ENCODE assay signal across 13 cellular contexts in the genomic region with DNA sequence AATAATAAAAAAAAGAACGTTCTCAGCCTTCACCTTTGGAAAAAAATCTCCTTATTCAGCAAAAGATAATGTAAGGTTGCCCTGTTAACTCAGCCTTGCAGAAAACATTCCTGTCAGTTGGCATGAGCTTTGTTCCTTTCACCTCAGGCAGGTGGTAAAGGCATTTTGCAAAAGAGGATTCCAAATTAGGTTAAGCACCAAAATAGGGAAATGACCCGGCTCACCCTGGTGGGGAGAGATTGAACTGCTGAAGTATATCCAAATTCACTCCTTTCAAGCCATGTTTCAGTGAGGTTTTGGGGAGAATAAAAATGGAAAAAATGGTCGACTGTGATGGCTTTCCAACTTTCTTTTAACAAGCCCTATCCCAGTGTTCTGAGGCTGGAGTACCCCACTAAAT.
DNase-seq lines count a peak whose midpoint lies in the region; ATAC-seq, FAIRE-seq and TF ChIP-seq lines count a peak whose summit lies in the region.
"Had no signal": no experiment of that assay in that cellular context is flagged by ENCODE, and none has a peak within 500 bp of the region (broad histone marks: within the 10 kb centered on the region; RNA-seq: fewer than 3 reads in every experiment).

No MANE protein-coding gene starts in this region.

- no peaks in the 10 kb centered on the region for H3K27me3 Mint-ChIP-seq in mesothelial cell of epicardium (ENCODE audit: low read depth)

- TF ChIP-seq CTCF in LNCAP (IDR thresholded peaks at IDR 0.05): peak; percentile 25; the same call in 1 of the 2 replicates
- peak; percentile 48 for TF ChIP-seq CTCF in bronchial epithelial cell (IDR thresholded peaks at IDR 0.05; ENCODE audit: insufficient read depth, low read length, severe bottlenecking)
- TF ChIP-seq CTCF in mesothelial cell of epicardium (IDR thresholded peaks at IDR 0.05; ENCODE audit: unreplicated experiment): peak; percentile 68

- FAIRE-seq in bronchial epithelial cell (lab: Jason Lieb, UNC): no peak
- FAIRE-seq: TTC549 had no signal

- no peaks in the 10 kb centered on the region for H3K27me3 ChIP-seq in bronchial epithelial cell (ENCODE audit: control insufficient read depth, insufficient read depth, low read length)
- H3K27me3 ChIP-seq: adrenal gland, Peyer's patch had no signal

- H3K36me3 Mint-ChIP-seq in mesothelial cell of epicardium: no peaks in the 10 kb centered on the region

- H3K36me3 ChIP-seq in bronchial epithelial cell (ENCODE audit: control insufficient read depth, insufficient read depth, low read length): no peaks in the 10 kb centered on the region
- H3K36me3 ChIP-seq: adrenal gland, Peyer's patch had no signal

- no peak overlapping the region for H3K27ac Mint-ChIP-seq in mesothelial cell of epicardium

- DNase-seq in DMS 273 (lab: John Stamatoyannopoulos, UW; ENCODE audit: unreplicated experiment): peak; percentile 22
- DNase-seq in DMS 273 treated with DMSO at 0.1 percent for 48 hours (lab: John Stamatoyannopoulos, UW): no peak
- DNase-seq in bronchial epithelial cell (ENCODE audit: low read depth): no peak
- DNase-seq in mesothelial cell of epicardium (ENCODE audit: low spot score in 2 of 2, unreplicated experiment in 2 of 2): no peak
- no peak for DNase-seq in activated T-cell treated with anti-CD3 and anti-CD28 coated beads, Interleukin-2, amount 50 U/mL, for 1 hour
- no peak for DNase-seq in kidney tubule cell (ENCODE audit: low spot score)
- DNase-seq: 8988T, adrenal gland, NCI-H1694 treated with DMSO at 0.1 percent for 48 hours, Peyer's patch had no signal

- no peak overlapping the region for H3K4me3 Mint-ChIP-seq in mesothelial cell of epicardium

- H3K4me3 ChIP-seq in bronchial epithelial cell (ENCODE audit: low read depth, low read length): no peak overlapping the region
- H3K4me3 ChIP-seq: adrenal gland, Peyer's patch had no signal

- H3K9me3 Mint-ChIP-seq in mesothelial cell of epicardium: peaks cover 3% of the 10 kb centered on the region

- peaks cover 7% of the 10 kb centered on the region for H3K4me1 Mint-ChIP-seq in mesothelial cell of epicardium

- ATAC-seq in HG02759 (IDR thresholded peaks at IDR 0.05; ENCODE audit: unreplicated experiment): no peak
